18 cellular contexts compared by ENCODE assay signal in genomic region chr9:126630458-126631237, GRCh38. TPM values are rescaled to one million over a fixed set of nuclear protein-coding genes. Genes with fewer than 3 reads are reported as not detected.
A peak's percentile ranks its signal among the peaks of the same experiment; 100 is the strongest.
DNase-seq lines count a peak whose midpoint lies in the region; ATAC-seq, FAIRE-seq and TF ChIP-seq lines count a peak whose summit lies in the region.
"Had no signal": no experiment of that assay in that cellular context is flagged by ENCODE, and none has a peak within 500 bp of the region (broad histone marks: within the 10 kb centered on the region; RNA-seq: fewer than 3 reads in every experiment).

No MANE protein-coding gene starts in this region.

- DNase-seq in BE2C, result peak; percentile 60
- DNase-seq in GM18507 (ENCODE audit: extremely low spot score, insufficient read length, low read depth), result no peak
- DNase-seq in RKO (ENCODE audit: low spot score), result peak; percentile 42
- DNase-seq in kidney glomerular epithelial cell (lab: John Stamatoyannopoulos, UW), result peak; percentile 86
- no peak for DNase-seq in 8988T
- DNase-seq: activated CD4-positive, alpha-beta T cell treated with anti-CD3 and anti-CD28 coated beads for 48 hours; activated naive CD4-positive, alpha-beta T cell treated with Interleukin-2 at 50 U/mL for 16 hours; activated T-cell treated with anti-CD3 and anti-CD28 coated beads for 4 hours; NCI-H2081 treated with DMSO at 0.1 percent for 48 hours; Peyer's patch; small intestine; tibial artery had no signal

- ATAC-seq in GM21423 (IDR thresholded peaks at IDR 0.05; ENCODE audit: unreplicated experiment) (no peak), HG03342 (IDR thresholded peaks at IDR 0.05; ENCODE audit: unreplicated experiment) (no peak), HG02981 (IDR thresholded peaks at IDR 0.05; ENCODE audit: unreplicated experiment) (no peak)

- H3K9me3 ChIP-seq in BE2C, result no peaks in the 10 kb centered on the region
- H3K9me3 ChIP-seq: Peyer's patch, tibial artery had no signal

- FAIRE-seq in GM18507 (lab: Jason Lieb, UNC), result peak; percentile 31
- FAIRE-seq: astrocyte, small intestine had no signal

- H3K4me1 ChIP-seq in BE2C, result no peaks in the 10 kb centered on the region

- peaks cover 92% of the 10 kb centered on the region for H3K27me3 ChIP-seq in BE2C

- no peaks in the 10 kb centered on the region for H3K36me3 ChIP-seq in BE2C
- H3K36me3 ChIP-seq: Peyer's patch, tibial artery had no signal

- no peak overlapping the region; the same call in 1 of the 2 replicates for H3K4me3 ChIP-seq in BE2C (ENCODE audit: low read depth, low read length)
- H3K4me3 ChIP-seq: coronary artery, Peyer's patch, tibial artery had no signal

- no peak for TF ChIP-seq CTCF in BE2C (IDR thresholded peaks at IDR 0.05; ENCODE audit: low read depth, low read length)

RNA-seq across cellular contexts. Expression of gene LMX1B, which starts 16.9 kb away (rescaled TPM):
- polyA plus RNA-seq in BE2C (2012; ENCODE audit: insufficient read depth, insufficient read length, low read depth), result not detected
- polyA plus RNA-seq: liver had no signal

Comparison
In these comparisons a context has a peak if more than half of its experiments do, and no peak if none do; other contexts are left out.
1. DNase-seq: peak in BE2C (single experiment), RKO (single experiment) and kidney glomerular epithelial cell (single experiment); none in GM18507 (single experiment) and 8988T (single experiment).